Comparison of ENCODE assay signal across 16 cellular contexts in genomic region chr10:57692255-57692980, GRCh38.
DNase-seq lines count a peak whose midpoint lies in the region; ATAC-seq and TF ChIP-seq lines count a peak whose summit lies in the region.
"Had no signal": no experiment of that assay in that cellular context is flagged by ENCODE, and none has a peak within 500 bp of the region (broad histone marks: within the 10 kb centered on the region; RNA-seq: fewer than 3 reads in every experiment).

No MANE protein-coding gene starts in this region.

- no peaks in the 10 kb centered on the region for H3K27me3 ChIP-seq in mesendoderm (ENCODE audit: insufficient read depth, low read length, poor library complexity)
- H3K27me3 ChIP-seq: ovary had no signal

- TF ChIP-seq CTCF in AG09319 (IDR thresholded peaks at IDR 0.05; ENCODE audit: low read depth, low read length) (no peak), chondrocyte (IDR thresholded peaks at IDR 0.05) (no peak), mucosa of descending colon (IDR thresholded peaks at IDR 0.05) (no peak)

- H3K27me3 Mint-ChIP-seq in chondrocyte (ENCODE audit: low read depth): no peaks in the 10 kb centered on the region
- H3K27me3 Mint-ChIP-seq: activated CD4-positive, alpha-beta T cell treated with anti-CD3 and anti-CD28 coated beads, Interleukin-2, amount 10 ng/mL, durations not matched to agents 7 days and 5 days had no signal

- WGBS in mesendoderm (ENCODE audit: extremely low coverage, insufficient coverage, low lambda C conversion rate): no CpG with 5 or more reads among the region's 2 CpGs

- intact Hi-C loops in mucosa of descending colon (cut with DNase I, micrococcal nuclease): no loop called here

- no peak overlapping the region for H3K23ac ChIP-seq in mesendoderm (ENCODE audit: low read length)

- no peaks in the 10 kb centered on the region for H3K79me2 ChIP-seq in mesendoderm (ENCODE audit: control insufficient read depth, insufficient read depth, low read length)

- no peak overlapping the region for H3K4me3 ChIP-seq in mesendoderm (ENCODE audit: low read length)
- no peak overlapping the region for H3K4me3 ChIP-seq in mucosa of descending colon
- H3K4me3 ChIP-seq: ovary, thoracic aorta had no signal

- peaks cover 63% of the 10 kb centered on the region for H3K4me1 Mint-ChIP-seq in chondrocyte (ENCODE audit: low read depth)
- H3K4me1 Mint-ChIP-seq: activated CD4-positive, alpha-beta T cell treated with anti-CD3 and anti-CD28 coated beads, Interleukin-2, amount 10 ng/mL, durations not matched to agents 7 days and 5 days; CD14-positive monocyte; immature natural killer cell had no signal

- H2BK15ac ChIP-seq in mesendoderm (replicated peaks; ENCODE audit: low read depth): no peak overlapping the region

- H2AK5ac ChIP-seq in mesendoderm (ENCODE audit: low read length): no peak overlapping the region

- H3K4me1 ChIP-seq in mesendoderm (ENCODE audit: control insufficient read depth, low read depth, low read length): no peaks in the 10 kb centered on the region
- H3K4me1 ChIP-seq in mucosa of descending colon (ENCODE audit: low read depth): no peaks in the 10 kb centered on the region

- H3K27ac ChIP-seq in mesendoderm (ENCODE audit: low read depth, low read length): no peak overlapping the region
- H3K27ac ChIP-seq: KMS-11, ovary, thoracic aorta had no signal

- no peak overlapping the region for H3K4ac ChIP-seq in mesendoderm (ENCODE audit: low read depth, low read length)

- H3K4me2 ChIP-seq in mesendoderm (ENCODE audit: low read length): no peak overlapping the region
- H3K4me2 ChIP-seq: KMS-11 had no signal

- no peak overlapping the region for H4K8ac ChIP-seq in mesendoderm (ENCODE audit: low read depth, low read length)

- H3K9me3 ChIP-seq in mucosa of descending colon: no peaks in the 10 kb centered on the region
- H3K9me3 ChIP-seq: ovary, thoracic aorta had no signal

- no peak overlapping the region for H4K5ac ChIP-seq in mesendoderm (ENCODE audit: low read length)

- no peaks in the 10 kb centered on the region for H3K36me3 ChIP-seq in mesendoderm (ENCODE audit: control insufficient read depth, insufficient read depth, low read length)
- H3K36me3 ChIP-seq in mucosa of descending colon (ENCODE audit: low read depth): no peaks in the 10 kb centered on the region
- H3K36me3 ChIP-seq: ovary, thoracic aorta had no signal

- peaks cover 14% of the 10 kb centered on the region for H3K9me3 Mint-ChIP-seq in chondrocyte (ENCODE audit: low read depth)
- H3K9me3 Mint-ChIP-seq: activated CD4-positive, alpha-beta T cell treated with anti-CD3 and anti-CD28 coated beads, Interleukin-2, amount 10 ng/mL, durations not matched to agents 7 days and 5 days had no signal

- H3K56ac ChIP-seq in mesendoderm (ENCODE audit: low read length): no peak overlapping the region

- H2BK5ac ChIP-seq in mesendoderm (ENCODE audit: low read length): no peak overlapping the region

- DNase-seq in AG09319 (ENCODE audit: extremely low read depth, low read depth) (peak; percentile 44), LoVo (ENCODE audit: low spot score) (peak; percentile 9), chondrocyte (ENCODE audit: low spot score) (no peak), mesendoderm (peak; percentile 73), globus pallidus (ENCODE audit: low spot score) (no peak), mucosa of descending colon (no peak), NCI-H2081 (lab: John Stamatoyannopoulos, UW) (no peak)
- DNase-seq: activated CD4-positive, alpha-beta T cell treated with anti-CD3 and anti-CD28 coated beads, Interleukin-2, amount 10 ng/mL, durations not matched to agents 7 days and 5 days; activated gamma-delta T cell treated with Interleukin-2 at 50 U/mL for 16 hours; immature natural killer cell; ovary; SHP77 treated with DMSO at 0.1 percent for 48 hours had no signal

- no peak overlapping the region for H3K18ac ChIP-seq in mesendoderm (ENCODE audit: low read length)

- no peak for ATAC-seq in mucosa of descending colon
- ATAC-seq in GM18511 (IDR thresholded peaks at IDR 0.05; ENCODE audit: unreplicated experiment): no peak

- peak overlapping the region; percentile 99 for H3K27ac Mint-ChIP-seq in chondrocyte (ENCODE audit: unreplicated experiment)
- H3K27ac Mint-ChIP-seq: activated CD4-positive, alpha-beta T cell treated with anti-CD3 and anti-CD28 coated beads, Interleukin-2, amount 10 ng/mL, durations not matched to agents 7 days and 5 days; CD14-positive monocyte; immature natural killer cell had no signal

- H3K36me3 Mint-ChIP-seq in chondrocyte (ENCODE audit: low read depth): no peaks in the 10 kb centered on the region
- H3K36me3 Mint-ChIP-seq: CD14-positive monocyte, immature natural killer cell had no signal

- H2BK120ac ChIP-seq in mesendoderm (ENCODE audit: low read depth, low read length): no peak overlapping the region

- H3K4me3 Mint-ChIP-seq in chondrocyte (ENCODE audit: unreplicated experiment): peak overlapping the region; percentile 28
- H3K4me3 Mint-ChIP-seq: activated CD4-positive, alpha-beta T cell treated with anti-CD3 and anti-CD28 coated beads, Interleukin-2, amount 10 ng/mL, durations not matched to agents 7 days and 5 days; CD14-positive monocyte; immature natural killer cell had no signal

- no peak overlapping the region for H3K9ac ChIP-seq in mesendoderm (ENCODE audit: low read length)
- H3K9ac ChIP-seq: KMS-11 had no signal

- H3K79me1 ChIP-seq in mesendoderm (ENCODE audit: low read length): no peaks in the 10 kb centered on the region

Comparison
In these comparisons a context has a peak if more than half of its experiments do, and no peak if none do; other contexts are left out.
1. DNase-seq: peak in AG09319 (single experiment), LoVo (single experiment) and mesendoderm (single experiment); none in chondrocyte (single experiment), globus pallidus (single experiment), mucosa of descending colon (0 of 3) and NCI-H2081 (0 of 2).